8 cellular contexts compared by ENCODE assay signal in the genomic region with DNA sequence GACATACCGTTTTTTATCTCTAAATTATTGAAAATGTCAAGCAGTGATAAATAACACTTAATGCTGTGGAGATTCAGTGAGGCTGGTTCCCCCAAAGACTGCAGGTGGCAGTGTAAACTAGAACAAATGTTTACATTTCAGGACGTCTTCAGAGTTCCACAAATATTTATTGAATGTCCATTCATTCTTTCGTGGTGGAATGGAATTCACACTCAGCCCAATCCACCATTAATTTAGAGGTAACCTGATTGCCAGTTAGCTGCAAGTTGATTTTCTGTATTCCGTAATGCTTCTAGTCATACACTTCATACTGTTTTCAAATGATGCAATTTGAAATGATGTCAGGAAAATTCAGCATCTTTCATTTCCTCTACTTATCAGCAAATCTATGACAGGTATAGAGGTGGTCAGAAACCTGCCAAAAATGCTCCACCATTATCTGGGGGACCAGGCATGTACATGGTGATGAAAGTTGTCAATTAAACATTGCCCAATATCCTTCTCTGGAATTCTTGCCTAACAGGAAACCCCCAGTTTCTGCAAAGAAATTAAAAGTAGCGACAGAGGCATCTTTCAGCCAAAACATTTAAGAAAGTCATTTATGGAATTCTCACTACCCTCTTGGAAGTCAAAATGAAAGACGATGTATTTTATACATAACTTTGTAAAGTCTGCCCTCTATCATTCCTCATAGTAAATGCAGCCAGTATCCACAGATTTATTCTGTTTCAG.
DNase-seq lines count a peak whose midpoint lies in the region; ATAC-seq, FAIRE-seq and TF ChIP-seq lines count a peak whose summit lies in the region.

No MANE protein-coding gene starts in this region.

- no peaks in the 10 kb centered on the region for H3K36me3 ChIP-seq in Panc1 (ENCODE audit: control insufficient read depth, insufficient read depth, low read length)
- H3K36me3 ChIP-seq in endothelial cell of umbilical vein (ENCODE audit: control insufficient read depth in 2 of 2, extremely low read depth in 1 of 2, insufficient read depth in 2 of 2, low read length in 2 of 2) = no peaks in the 10 kb centered on the region
- H3K36me3 ChIP-seq in osteoblast (ENCODE audit: insufficient read depth, low read length) = no peaks in the 10 kb centered on the region

- peak; percentile 56 for FAIRE-seq in endothelial cell of umbilical vein (lab: Jason Lieb, UNC)

- H3K9me3 ChIP-seq in Panc1 (ENCODE audit: control insufficient read depth, insufficient read depth, low read depth, low read length) (no peaks in the 10 kb centered on the region), endothelial cell of umbilical vein (replicated peaks; ENCODE audit: control insufficient read depth, insufficient read depth, low read length) (no peaks in the 10 kb centered on the region), osteoblast (ENCODE audit: low read depth, low read length) (no peaks in the 10 kb centered on the region)

- BruUV-seq in Panc1 (replicated peaks; lab: Mats Ljungman, UMichigan) (no TSS peak), endothelial cell of umbilical vein (replicated peaks; lab: Mats Ljungman, UMichigan) (no TSS peak)

- intact Hi-C loops in Panc1 (cut with micrococcal nuclease; ENCODE audit: unreplicated experiment) (loop anchor here (5.0 kb wide), 1 partner anchor 221 kb away; no protein-coding TSS in a partner anchor), endothelial cell of umbilical vein (cut with micrococcal nuclease) (loop anchor here (1.0 to 5.0 kb wide), 7 partner anchors 25 to 851 kb away; no protein-coding TSS in a partner anchor)

- POLR2A ChIA-PET in HEK293T (lab: Yijun Ruan, JAX) = no interaction called here
- POLR2A ChIA-PET in Panc1 (lab: Charles Lee) = no interaction called here
- POLR2A ChIA-PET in endothelial cell of umbilical vein (lab: Charles Lee) = no interaction called here

- peak overlapping the region; percentile 79 for H3K4me2 ChIP-seq in endothelial cell of umbilical vein (ENCODE audit: insufficient read depth, low read length)
- peak overlapping the region; percentile 75 for H3K4me2 ChIP-seq in osteoblast (ENCODE audit: insufficient read depth, low read length)

- TF ChIP-seq CTCF in Panc1 (IDR thresholded peaks at IDR 0.05) = peak; percentile 52; the same call in 1 of the 2 replicates
- peak; percentile 34 to 46 for TF ChIP-seq CTCF in endothelial cell of umbilical vein (IDR thresholded peaks at IDR 0.05; ENCODE audit: extremely low read depth in 1 of 2, insufficient read depth in 1 of 2, low read depth in 1 of 2, low read length in 2 of 2)
- peak; percentile 50 for TF ChIP-seq CTCF in osteoblast (IDR thresholded peaks at IDR 0.05; ENCODE audit: extremely low read depth, low read depth, low read length)

- H3K27ac ChIP-seq in Panc1 (ENCODE audit: low read length) (no peak overlapping the region), endothelial cell of umbilical vein (ENCODE audit: insufficient read depth, low read depth, low read length) (no peak overlapping the region), osteoblast (ENCODE audit: low read depth, low read length) (peak overlapping the region; percentile 52)

- H3K9me1 ChIP-seq in endothelial cell of umbilical vein (replicated peaks; ENCODE audit: control insufficient read depth, extremely low read depth, insufficient read depth, low read length) = no peaks in the 10 kb centered on the region

- H4K20me1 ChIP-seq in endothelial cell of umbilical vein (replicated peaks; ENCODE audit: control insufficient read depth, extremely low read depth, insufficient read depth, low read length) = no peaks in the 10 kb centered on the region
- no peaks in the 10 kb centered on the region for H4K20me1 ChIP-seq in osteoblast (ENCODE audit: insufficient read depth, low read length)

- CTCF ChIA-PET in HEK293T (lab: Yijun Ruan, JAX) = interaction anchor here (0.6 to 1.4 kb wide), 4 partner anchors 53 to 269 kb away, joined by 3 to 10 read pairs (median 4); no protein-coding TSS in a partner anchor
- CTCF ChIA-PET in Panc1 (lab: Charles Lee) = no interaction called here
- CTCF ChIA-PET in endothelial cell of umbilical vein (lab: Charles Lee) = interaction anchor here (0.9 to 4.0 kb wide), 9 partner anchors 13 to 894 kb away, joined by 3 to 67 read pairs (median 4); no protein-coding TSS in a partner anchor

- H3K4me1 ChIP-seq in Panc1 (ENCODE audit: control insufficient read depth, insufficient read depth, low read length) (no peaks in the 10 kb centered on the region), endothelial cell of umbilical vein (ENCODE audit: control insufficient read depth, extremely low read depth, insufficient read depth, low read length) (peaks cover 6% of the 10 kb centered on the region), osteoblast (ENCODE audit: insufficient read depth, low read length) (peaks cover 6% of the 10 kb centered on the region)

- dilution Hi-C loops in endothelial cell of umbilical vein (cut with MboI; ENCODE audit: extremely low pct_ligation_motif_present, low sequenced_read_pairs) = no loop called here

- H3K9ac ChIP-seq in endothelial cell of umbilical vein (replicated peaks; ENCODE audit: extremely low read depth, insufficient read depth, low read length) = no peak overlapping the region

- no peaks in the 10 kb centered on the region for H3K79me2 ChIP-seq in endothelial cell of umbilical vein (ENCODE audit: control insufficient read depth, insufficient read depth, low read length)
- no peaks in the 10 kb centered on the region for H3K79me2 ChIP-seq in osteoblast (ENCODE audit: insufficient read depth, low read length)

- H2AFZ ChIP-seq in endothelial cell of umbilical vein (ENCODE audit: low read depth, low read length) (no peak overlapping the region), osteoblast (ENCODE audit: low read length) (peak overlapping the region; percentile 16)

- DNase-seq in NCI-H1436 (lab: John Stamatoyannopoulos, UW) = peak; percentile 16
- DNase-seq in NCI-H1436 treated with DMSO at 0.1 percent for 48 hours (lab: John Stamatoyannopoulos, UW) = no peak
- peak; percentile 15 for DNase-seq in HEK293T (ENCODE audit: extremely low spot score)
- DNase-seq in Panc1 (ENCODE audit: low read depth, low spot score) = peak; percentile 24
- peak; percentile 56 for DNase-seq in endothelial cell of umbilical vein (ENCODE audit: low read depth, low spot score)
- no peak for DNase-seq in osteoblast (ENCODE audit: insufficient read length, low spot score, missing footprints)
- DNase-seq in foreskin melanocyte = no peak
- no peak for DNase-seq in NCI-H128 (lab: John Stamatoyannopoulos, UW; ENCODE audit: unreplicated experiment)

- H3K27me3 ChIP-seq in Panc1 (ENCODE audit: control insufficient read depth, insufficient read depth, low read length) (no peaks in the 10 kb centered on the region; the same call in 1 of the 2 replicates), endothelial cell of umbilical vein (ENCODE audit: control insufficient read depth in 2 of 2, insufficient read depth in 2 of 2, low read length in 2 of 2) (peaks cover 8 to 12% of the 10 kb centered on the region in 2 experiments), osteoblast (ENCODE audit: insufficient read depth, low read length) (peaks cover 2% of the 10 kb centered on the region)

- ATAC-seq in Panc1 = peak; percentile 78

- in situ Hi-C loops in Panc1 (cut with HindIII; ENCODE audit: low pct_unique_long_range_greater_than_20kb, low sequenced_read_pairs) = no loop called here

- H3K4me3 ChIP-seq in Panc1 (ENCODE audit: low read depth in 2 of 2, low read length in 2 of 2) (no peak overlapping the region), endothelial cell of umbilical vein (replicated peaks in 1 of 3; ENCODE audit: insufficient read depth in 1 of 3, low read depth in 1 of 3, low read length in 3 of 3) (no peak overlapping the region), osteoblast (ENCODE audit: insufficient read depth, low read length) (peak overlapping the region; percentile 43)

- TF ChIP-seq POLR2A in endothelial cell of umbilical vein (IDR thresholded peaks at IDR 0.05; ENCODE audit: low read depth, low read length) = no peak

TF ChIP-seq in HEK293T, 16 proteins besides CTCF, POLR2A, EP300 and RAD21 (continues in another document):
- TF ChIP-seq FOXA1 (IDR thresholded peaks at IDR 0.05) = no peak
- TF ChIP-seq HDGF (IDR thresholded peaks at IDR 0.05; ENCODE audit: borderline replicate concordance) = no peak
- TF ChIP-seq SP1 (IDR thresholded peaks at IDR 0.05) = no peak
- no peak for TF ChIP-seq ZNF384 (IDR thresholded peaks at IDR 0.05)
- TF ChIP-seq L3MBTL2 (conservative IDR thresholded peaks at IDR 0.05) = no peak
- TF ChIP-seq NFRKB (IDR thresholded peaks at IDR 0.05) = no peak
- TF ChIP-seq BHLHE40 (IDR thresholded peaks at IDR 0.05; ENCODE audit: borderline replicate concordance) = no peak
- TF ChIP-seq, protein P1, sequence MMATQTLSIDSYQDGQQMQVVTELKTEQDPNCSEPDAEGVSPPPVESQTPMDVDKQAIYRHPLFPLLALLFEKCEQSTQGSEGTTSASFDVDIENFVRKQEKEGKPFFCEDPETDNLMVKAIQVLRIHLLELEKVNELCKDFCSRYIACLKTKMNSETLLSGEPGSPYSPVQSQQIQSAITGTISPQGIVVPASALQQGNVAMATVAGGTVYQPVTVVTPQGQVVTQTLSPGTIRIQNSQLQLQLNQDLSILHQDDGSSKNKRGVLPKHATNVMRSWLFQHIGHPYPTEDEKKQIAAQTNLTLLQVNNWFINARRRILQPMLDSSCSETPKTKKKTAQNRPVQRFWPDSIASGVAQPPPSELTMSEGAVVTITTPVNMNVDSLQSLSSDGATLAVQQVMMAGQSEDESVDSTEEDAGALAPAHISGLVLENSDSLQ (IDR thresholded peaks at IDR 0.05) = no peak
- no peak for TF ChIP-seq TARDBP (IDR thresholded peaks at IDR 0.05)
- TF ChIP-seq ELF4 (IDR thresholded peaks at IDR 0.05) = no peak

TF ChIP-seq in endothelial cell of umbilical vein, 7 proteins besides CTCF, POLR2A, EP300 and RAD21:
- TF ChIP-seq POLR2AphosphoS5 (IDR thresholded peaks at IDR 0.05; ENCODE audit: insufficient read depth, low read depth, low read length) = no peak
- TF ChIP-seq JUN (IDR thresholded peaks at IDR 0.05; ENCODE audit: borderline replicate concordance, insufficient read depth, insufficient read length, low read depth) = no peak
- no peak for TF ChIP-seq GATA2 (IDR thresholded peaks at IDR 0.05; ENCODE audit: insufficient read depth, insufficient read length, low read depth, low read length)
- no peak for TF ChIP-seq EZH2 (IDR thresholded peaks at IDR 0.05; ENCODE audit: borderline replicate concordance, low read depth, low read length, severe bottlenecking)
- TF ChIP-seq MYC (IDR thresholded peaks at IDR 0.05; ENCODE audit: low read depth, low read length) = no peak
- no peak for TF ChIP-seq FOS (IDR thresholded peaks at IDR 0.05; ENCODE audit: borderline replicate concordance, insufficient read depth, low read length)
- TF ChIP-seq, protein P2, sequence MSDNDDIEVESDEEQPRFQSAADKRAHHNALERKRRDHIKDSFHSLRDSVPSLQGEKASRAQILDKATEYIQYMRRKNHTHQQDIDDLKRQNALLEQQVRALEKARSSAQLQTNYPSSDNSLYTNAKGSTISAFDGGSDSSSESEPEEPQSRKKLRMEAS (IDR thresholded peaks at IDR 0.05; ENCODE audit: insufficient read depth, insufficient read length) = no peak

Comparison
In these comparisons a context has a peak if more than half of its experiments do, and no peak if none do; other contexts are left out.
1. DNase-seq: peak in NCI-H1436 (single experiment), HEK293T (single experiment), Panc1 (single experiment) and endothelial cell of umbilical vein (single experiment); none in NCI-H1436 treated with DMSO at 0.1 percent for 48 hours (single experiment), osteoblast (single experiment), foreskin melanocyte (single experiment) and NCI-H128 (single experiment).
2. Peak in every context shown above with its lines, with median percentiles within 50 percentile points of each other: CTCF ChIP-seq.